ENCODE assay signal across 23 cellular contexts in genomic region chr12:69342407-69342806, GRCh38. TPM values are rescaled to one million over a fixed set of nuclear protein-coding genes. Genes with fewer than 3 reads are reported as not detected.
"Had no signal": no experiment of that assay in that cellular context is flagged by ENCODE, and none has a peak within 500 bp of the region (broad histone marks: within the 10 kb centered on the region; RNA-seq: fewer than 3 reads in every experiment).

No MANE protein-coding gene starts in this region.

- H3K27me3 ChIP-seq: heart left ventricle, spleen, testis, tibial nerve, upper lobe of right lung, vagina had no signal

- H3K27ac ChIP-seq: coronary artery, dorsolateral prefrontal cortex, testis, tibial nerve, upper lobe of right lung, vagina had no signal

- H3K4me1 ChIP-seq: testis, vagina had no signal

- ATAC-seq: heart left ventricle; left colon; left ventricle myocardium superior; naive thymus-derived CD4-positive, alpha-beta T cell; sciatic nerve; stimulated activated memory B cell treated with anti-CD40 and anti-IgM and Interleukin-4, amounts not matched to agents 10 μg/mL and 1 μg/mL and 100 μg/mL, for 72 hours; upper lobe of right lung had no signal

- H3K4me3 ChIP-seq: coronary artery, dorsolateral prefrontal cortex, heart left ventricle, lung, spleen, testis, tibial nerve, upper lobe of right lung, vagina had no signal

- DNase-seq: dorsolateral prefrontal cortex; effector CD8-positive, alpha-beta T cell; heart left ventricle; hippocampal formation; left colon; left ventricle myocardium superior; mesendoderm; naive thymus-derived CD4-positive, alpha-beta T cell; nephron progenitor cell; spleen; stimulated activated CD4-positive, alpha-beta T cell treated with anti-CD3 and anti-CD28 coated beads, Interleukin-15, amount 100 ng/mL, for 24 hours; stimulated activated CD4-positive, alpha-beta T cell treated with anti-CD3 and anti-CD28 coated beads, Interleukin-1b, Interleukin-23, amount 100 ng/mL, for 48 hours; stimulated activated CD4-positive, alpha-beta T cell treated with anti-CD3 and anti-CD28 coated beads, Interleukin-4, amount 100 ng/mL, for 24 hours; testis; upper lobe of right lung had no signal

- H3K36me3 ChIP-seq: heart left ventricle, spleen, tibial nerve, upper lobe of right lung, vagina had no signal

- H3K9me3 ChIP-seq: heart left ventricle, spleen, testis, tibial nerve, upper lobe of right lung, vagina had no signal

RNA-seq across cellular contexts. Expression of gene LYZ, which starts 5.8 kb away (rescaled TPM):
- total RNA-seq: glomerular endothelial cell had no signal
- polyA plus RNA-seq: fibroblast of lung had no signal
